ENCODE assay signal across 8 cellular contexts in the genomic region with DNA sequence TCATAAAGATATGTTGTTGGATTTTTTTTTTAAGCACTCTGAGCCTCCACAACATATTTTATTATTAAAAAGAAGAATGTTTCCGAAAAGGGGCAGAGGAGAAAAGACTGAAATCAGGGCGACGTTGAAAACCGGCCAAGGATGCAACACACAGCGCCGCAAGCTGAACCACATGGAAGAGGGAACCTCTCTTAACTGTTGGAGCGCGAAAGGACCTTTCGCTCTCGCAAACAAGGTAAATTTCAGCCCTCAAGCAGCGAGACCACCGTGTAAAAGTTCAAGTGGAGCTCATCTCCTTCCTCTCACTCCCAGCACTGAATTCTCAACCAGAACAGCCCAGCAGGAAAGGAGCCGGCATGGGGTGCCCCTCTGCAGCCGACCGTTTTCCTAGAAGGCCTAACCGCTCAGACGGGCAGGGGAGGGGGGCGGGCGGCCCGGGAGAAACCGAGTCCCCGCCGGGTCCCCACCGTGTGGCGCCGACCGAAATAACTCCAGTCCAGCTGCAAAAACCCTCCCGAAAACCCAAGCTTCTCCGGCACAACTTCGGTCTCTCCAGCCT. TPM values are rescaled to one million over a fixed set of nuclear protein-coding genes. Genes with fewer than 3 reads are reported as not detected.
DNase-seq lines count a peak whose midpoint lies in the region; ATAC-seq and TF ChIP-seq lines count a peak whose summit lies in the region.

No MANE protein-coding gene starts in this region.

- peak; percentile 61 for DNase-seq in NCI-H82 (lab: John Stamatoyannopoulos, UW)
- no peak for DNase-seq in NCI-H82 treated with DMSO at 0.1 percent for 48 hours (lab: John Stamatoyannopoulos, UW; ENCODE audit: unreplicated experiment)
- peak; percentile 6 for DNase-seq in MG63
- peak; percentile 44 for DNase-seq in adipocyte (ENCODE audit: low read depth)
- DNase-seq in spleen, result no peak
- no peak for DNase-seq in dedifferentiated amniotic fluid mesenchymal stem cell (ENCODE audit: extremely low spot score)

- H3K4me1 ChIP-seq in adipocyte (ENCODE audit: control insufficient read depth, insufficient read depth, low read length) (peaks cover 5% of the 10 kb centered on the region), iPS-18a (ENCODE audit: control insufficient read depth, low read depth, low read length) (peaks cover 14% of the 10 kb centered on the region), spleen (peaks cover 6 to 25% (median 16%) of the 10 kb centered on the region in 6 donors)

- 1 to 2% (median 1%) methylated on average over 25 to 30 of the region's 30 CpGs for WGBS in spleen, 5 donors

- H3K9me3 ChIP-seq in MG63, result no peaks in the 10 kb centered on the region
- no peaks in the 10 kb centered on the region for H3K9me3 ChIP-seq in adipocyte (ENCODE audit: control insufficient read depth, low read length)
- no peaks in the 10 kb centered on the region for H3K9me3 ChIP-seq in iPS-18a (ENCODE audit: control insufficient read depth, low read depth, low read length)
- H3K9me3 ChIP-seq in spleen, result no peaks in the 10 kb centered on the region

- no peaks in the 10 kb centered on the region for H3K36me3 ChIP-seq in MG63
- no peaks in the 10 kb centered on the region for H3K36me3 ChIP-seq in adipocyte (ENCODE audit: control insufficient read depth, insufficient read depth, low read length, severe bottlenecking)
- no peaks in the 10 kb centered on the region for H3K36me3 ChIP-seq in iPS-18a (ENCODE audit: control insufficient read depth, low read depth, low read length)
- no peaks in the 10 kb centered on the region for H3K36me3 ChIP-seq in spleen

- peak; percentile 16 for ATAC-seq in GM21825 (IDR thresholded peaks at IDR 0.05; ENCODE audit: unreplicated experiment)

- intact Hi-C loops in spleen (cut with DNase I; ENCODE audit: low total_unique reads), result no loop called here

- H3K4me3 ChIP-seq in MG63, result peak overlapping the region; percentile 67
- peak overlapping the region; percentile 88 for H3K4me3 ChIP-seq in adipocyte (ENCODE audit: low read length)
- peak overlapping the region; percentile 93 for H3K4me3 ChIP-seq in iPS-18a (ENCODE audit: low read length)
- peak overlapping the region; percentile 67 to 89 (median 75) for H3K4me3 ChIP-seq in spleen

- H3K27ac ChIP-seq in iPS-18a (ENCODE audit: low read length), result peak overlapping the region; percentile 59
- H3K27ac ChIP-seq in spleen, result peak overlapping the region in 4 of 8 donors; percentile 9 to 59 (median 54)

- no peak for TF ChIP-seq CTCF in spleen (IDR thresholded peaks at IDR 0.05 in 8 of 11, conservative IDR thresholded peaks at IDR 0.05 in 3 of 11)

- H3K9ac ChIP-seq in adipocyte (ENCODE audit: low read length) (peak overlapping the region; percentile 83), iPS-18a (ENCODE audit: low read length) (peak overlapping the region; percentile 90)

- TF ChIP-seq POLR2A in spleen (IDR thresholded peaks at IDR 0.05), result no peak

- H3K27me3 ChIP-seq in MG63 (no peaks in the 10 kb centered on the region; the same call in 1 of the 2 replicates), adipocyte (replicated peaks; ENCODE audit: control insufficient read depth, insufficient read depth, low read length) (peaks cover 26% of the 10 kb centered on the region), iPS-18a (ENCODE audit: control insufficient read depth, insufficient read depth, low read length) (peaks cover 15% of the 10 kb centered on the region), spleen (replicated peaks in 1 of 7) (peaks cover 0 to 62% (median 16%) of the 10 kb centered on the region in 7 donors)

RNA-seq across cellular contexts. Expression of a gene that starts 0.6 kb away (rescaled TPM):
- 0.03 and 0.10 TPM in 2 replicates for total RNA-seq in MG63 (2014; rRNA removed; shearing (Covaris generic); ENCODE audit: low replicate concordance)
- 1 to 10 TPM in 1 of 7 donors, under 1 TPM in 6; 0.37 to 1.2 (median 0.63) TPM for total RNA-seq in spleen
- under 1 TPM; 0.02 to 0.19 (median 0.08) TPM for polyA plus RNA-seq in spleen

Comparison
In these comparisons a context has a peak if more than half of its experiments do, and no peak if none do; other contexts are left out.
1. DNase-seq: peak in NCI-H82 (single experiment), MG63 (single experiment) and adipocyte (single experiment); none in NCI-H82 treated with DMSO at 0.1 percent for 48 hours (single experiment), spleen (single experiment) and dedifferentiated amniotic fluid mesenchymal stem cell (single experiment).
2. Peak in every context shown above with its lines, with median percentiles within 50 percentile points of each other: H3K4me3 ChIP-seq.